In the genomic region with DNA sequence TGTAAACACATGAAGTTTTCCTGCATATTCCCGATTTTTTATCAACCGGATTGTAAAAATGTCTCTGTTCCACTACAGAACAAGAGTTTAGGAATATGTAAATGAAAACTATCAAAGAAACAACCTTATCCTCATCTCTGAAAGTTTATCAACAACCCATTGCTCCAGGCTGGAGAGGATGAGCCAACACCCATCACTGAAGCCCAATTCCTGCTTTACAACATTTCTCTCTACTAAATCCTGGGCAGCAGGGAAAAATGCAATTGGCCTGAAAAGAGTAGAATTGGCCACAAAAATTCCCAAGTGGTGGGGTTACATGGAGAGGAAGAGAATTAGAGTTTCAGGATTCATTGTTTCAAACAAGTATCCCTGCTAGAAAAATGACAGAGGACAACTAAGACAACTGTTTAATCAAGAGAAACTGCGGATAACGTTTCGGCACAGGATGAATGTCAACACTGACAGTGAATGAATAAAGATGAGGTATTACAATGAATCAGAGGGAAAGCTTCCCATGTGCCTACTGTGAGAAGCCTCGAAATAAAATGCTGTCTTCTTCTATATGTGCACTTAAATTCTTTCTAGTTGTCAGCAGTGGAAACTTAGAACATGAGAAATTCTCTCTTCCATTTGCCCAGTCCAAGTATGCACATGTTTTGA, we compare ENCODE assay signal across 21 cellular contexts.
A peak's percentile ranks its signal among the peaks of the same experiment; 100 is the strongest.
DNase-seq lines count a peak whose midpoint lies in the region; ATAC-seq and TF ChIP-seq lines count a peak whose summit lies in the region.
"Had no signal": no experiment of that assay in that cellular context is flagged by ENCODE, and none has a peak within 500 bp of the region (broad histone marks: within the 10 kb centered on the region; RNA-seq: fewer than 3 reads in every experiment).

No MANE protein-coding gene starts in this region.

- H3K79me2 ChIP-seq in ACC112 (ENCODE audit: control insufficient read depth, insufficient read depth, low read length, unreplicated experiment) (no peaks in the 10 kb centered on the region), Karpas-422 (ENCODE audit: low read length) (0 out of 2 replicates have a peak, but pooled peaks cover 2% of the 10 kb centered on the region), neural cell (replicated peaks; ENCODE audit: insufficient read depth, low read length) (no peaks in the 10 kb centered on the region)

- peaks cover 4% of the 10 kb centered on the region; the same call in 1 of the 2 replicates for H3K9me3 ChIP-seq in Karpas-422 (ENCODE audit: low read length)
- H3K9me3 ChIP-seq in neural cell (ENCODE audit: low read length) = no peaks in the 10 kb centered on the region
- H3K9me3 ChIP-seq: HAP-1 had no signal

- H2AFZ ChIP-seq in ACC112 (ENCODE audit: low read length, unreplicated experiment) (peak overlapping the region; percentile 86), Karpas-422 (ENCODE audit: low read length) (no peak overlapping the region), neural cell (ENCODE audit: low read depth, low read length) (no peak overlapping the region)
- H2AFZ ChIP-seq: GM23338 had no signal

- H3K4me2 ChIP-seq in Karpas-422 (ENCODE audit: low read depth, low read length, poor library complexity, severe bottlenecking) (no peak overlapping the region), neural cell (ENCODE audit: low read length) (peak overlapping the region; percentile 48)
- H3K4me2 ChIP-seq: GM23338 had no signal

- H4K20me1 ChIP-seq in Karpas-422 (ENCODE audit: insufficient read depth, low read depth, low read length) (no peaks in the 10 kb centered on the region), neural cell (ENCODE audit: insufficient read depth) (no peaks in the 10 kb centered on the region)

- DNase-seq in Karpas-422 (no peak), fibroblast of peridontal ligament (ENCODE audit: extremely low read depth) (peak; percentile 15), LoVo (ENCODE audit: low spot score) (no peak), NCI-H2171 (lab: John Stamatoyannopoulos, UW) (no peak)
- DNase-seq: DMS53, GDM1, KBM-7, MV-4-11, NCI-H1694, NCI-H2081, NCI-H2171 treated with DMSO at 0.1 percent for 48 hours, NCI-H524 treated with DMSO at 0.1 percent for 48 hours, NCI-H82, OCI-M1, Right ventricle myocardium superior had no signal

- H3K36me3 ChIP-seq in ACC112 (ENCODE audit: insufficient read depth, low read length) = no peaks in the 10 kb centered on the region
- no peaks in the 10 kb centered on the region for H3K36me3 ChIP-seq in Karpas-422 (ENCODE audit: insufficient read depth, low read length)
- no peaks in the 10 kb centered on the region for H3K36me3 ChIP-seq in neural cell (ENCODE audit: insufficient read depth, low read length)
- H3K36me3 ChIP-seq: HAP-1 had no signal

- no peak overlapping the region for H3K27ac ChIP-seq in ACC112 (ENCODE audit: low read depth, low read length)
- peak overlapping the region; percentile 39; the same call in 1 of the 2 replicates for H3K27ac ChIP-seq in Karpas-422 (ENCODE audit: low read length)
- H3K27ac ChIP-seq in neural cell (ENCODE audit: low read length) = peak overlapping the region; percentile 80

- H3K27me3 ChIP-seq in ACC112 (ENCODE audit: insufficient read depth, low read length) (no peaks in the 10 kb centered on the region), Karpas-422 (ENCODE audit: low read length) (no peaks in the 10 kb centered on the region), neural cell (ENCODE audit: insufficient read depth, low read depth, low read length) (no peaks in the 10 kb centered on the region)

- TF ChIP-seq RAD21 in neural cell (conservative IDR thresholded peaks at IDR 0.05) = no peak

- H3K4me1 ChIP-seq in ACC112 (ENCODE audit: control insufficient read depth, insufficient read depth, low read length, unreplicated experiment) (no peaks in the 10 kb centered on the region), Karpas-422 (ENCODE audit: low read length) (peaks cover 40% of the 10 kb centered on the region)
- H3K4me1 ChIP-seq: HAP-1 had no signal

- H3F3A ChIP-seq in neural cell (ENCODE audit: insufficient read depth, low read length, poor library complexity, severe bottlenecking) = no peaks in the 10 kb centered on the region

- no peak for TF ChIP-seq CTCF in neural cell (IDR thresholded peaks at IDR 0.05; ENCODE audit: poor library complexity, severe bottlenecking)

- no peaks in the 10 kb centered on the region for H3K9me2 ChIP-seq in Karpas-422 (replicated peaks; ENCODE audit: insufficient read depth, low read length)
- no peaks in the 10 kb centered on the region for H3K9me2 ChIP-seq in neural cell (ENCODE audit: insufficient read depth, low read length)

- ATAC-seq in HG02642 (IDR thresholded peaks at IDR 0.05; ENCODE audit: poor library complexity, unreplicated experiment) = no peak
- ATAC-seq: GM23338, HepG2 had no signal

- 0 out of 2 replicates have a peak overlapping the region, but pooled peaks have one; percentile 27 for H3K4me3 ChIP-seq in ACC112 (ENCODE audit: low read depth, low read length)
- no peak overlapping the region for H3K4me3 ChIP-seq in Karpas-422 (ENCODE audit: low read length)
- H3K4me3 ChIP-seq in neural cell (ENCODE audit: low read length) = peak overlapping the region; percentile 36
- H3K4me3 ChIP-seq: GM23338, HAP-1 had no signal

- H3K9ac ChIP-seq in Karpas-422 (ENCODE audit: low read length) (no peak overlapping the region), neural cell (ENCODE audit: low read length) (peak overlapping the region; percentile 38)

- TF ChIP-seq EP300 in neural cell (conservative IDR thresholded peaks at IDR 0.05; ENCODE audit: poor library complexity, severe bottlenecking) = peak; percentile 80

TF ChIP-seq in neural cell, 6 proteins besides CTCF, POLR2A, EP300 and RAD21:
- TF ChIP-seq POLR2AphosphoS5 (IDR thresholded peaks at IDR 0.05) (peak; percentile 54), MXI1 (conservative IDR thresholded peaks at IDR 0.05; ENCODE audit: poor library complexity, severe bottlenecking) (no peak)
- TF ChIP-seq, protein P1, sequence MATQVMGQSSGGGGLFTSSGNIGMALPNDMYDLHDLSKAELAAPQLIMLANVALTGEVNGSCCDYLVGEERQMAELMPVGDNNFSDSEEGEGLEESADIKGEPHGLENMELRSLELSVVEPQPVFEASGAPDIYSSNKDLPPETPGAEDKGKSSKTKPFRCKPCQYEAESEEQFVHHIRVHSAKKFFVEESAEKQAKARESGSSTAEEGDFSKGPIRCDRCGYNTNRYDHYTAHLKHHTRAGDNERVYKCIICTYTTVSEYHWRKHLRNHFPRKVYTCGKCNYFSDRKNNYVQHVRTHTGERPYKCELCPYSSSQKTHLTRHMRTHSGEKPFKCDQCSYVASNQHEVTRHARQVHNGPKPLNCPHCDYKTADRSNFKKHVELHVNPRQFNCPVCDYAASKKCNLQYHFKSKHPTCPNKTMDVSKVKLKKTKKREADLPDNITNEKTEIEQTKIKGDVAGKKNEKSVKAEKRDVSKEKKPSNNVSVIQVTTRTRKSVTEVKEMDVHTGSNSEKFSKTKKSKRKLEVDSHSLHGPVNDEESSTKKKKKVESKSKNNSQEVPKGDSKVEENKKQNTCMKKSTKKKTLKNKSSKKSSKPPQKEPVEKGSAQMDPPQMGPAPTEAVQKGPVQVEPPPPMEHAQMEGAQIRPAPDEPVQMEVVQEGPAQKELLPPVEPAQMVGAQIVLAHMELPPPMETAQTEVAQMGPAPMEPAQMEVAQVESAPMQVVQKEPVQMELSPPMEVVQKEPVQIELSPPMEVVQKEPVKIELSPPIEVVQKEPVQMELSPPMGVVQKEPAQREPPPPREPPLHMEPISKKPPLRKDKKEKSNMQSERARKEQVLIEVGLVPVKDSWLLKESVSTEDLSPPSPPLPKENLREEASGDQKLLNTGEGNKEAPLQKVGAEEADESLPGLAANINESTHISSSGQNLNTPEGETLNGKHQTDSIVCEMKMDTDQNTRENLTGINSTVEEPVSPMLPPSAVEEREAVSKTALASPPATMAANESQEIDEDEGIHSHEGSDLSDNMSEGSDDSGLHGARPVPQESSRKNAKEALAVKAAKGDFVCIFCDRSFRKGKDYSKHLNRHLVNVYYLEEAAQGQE (IDR thresholded peaks at IDR 0.05; ENCODE audit: borderline replicate concordance) = peak; percentile 54
